Comparison of ENCODE assay signal across 30 cellular contexts in the genomic region with DNA sequence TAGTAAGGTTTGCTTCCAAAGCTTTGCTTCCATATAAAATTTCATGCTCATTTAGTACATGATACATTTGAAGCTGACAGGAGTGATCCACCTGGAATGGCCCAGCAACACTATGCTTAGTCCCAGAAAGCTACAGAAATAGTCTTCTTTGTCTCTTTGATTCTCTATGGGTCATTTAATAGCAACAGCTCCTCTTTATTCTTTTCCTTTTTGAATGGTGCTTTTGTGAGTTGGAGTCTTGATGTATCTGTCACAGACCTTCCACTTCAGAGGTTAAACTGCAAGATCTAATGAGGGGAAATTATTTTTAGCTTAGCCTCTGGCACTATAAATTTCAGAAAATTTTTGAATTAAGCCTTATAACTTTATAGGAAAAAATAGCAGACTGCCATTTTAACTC.
"Had no signal": no experiment of that assay in that cellular context is flagged by ENCODE, and none has a peak within 500 bp of the region (broad histone marks: within the 10 kb centered on the region; RNA-seq: fewer than 3 reads in every experiment).

No MANE protein-coding gene starts in this region.

- H3K9me3 Mint-ChIP-seq: mesothelial cell of epicardium, nephron progenitor cell, type B pancreatic cell had no signal

- H3K27ac Mint-ChIP-seq: immature natural killer cell; mesothelial cell of epicardium; naive B cell; natural killer cell; nephron progenitor cell; stimulated activated effector memory CD8-positive, alpha-beta T cell treated with anti-CD3 and anti-CD28 coated beads, Interleukin-12 subunit alpha, Interleukin-12 subunit beta, amount 100 ng/mL, for 72 hours; stimulated activated naive CD8-positive, alpha-beta T cell treated with anti-CD3 and anti-CD28 coated beads, Interleukin-15, Interleukin-2, amounts not matched to agents 100 ng/mL and 50 ng/mL, for 24 hours; type B pancreatic cell had no signal

- H3K4me3 Mint-ChIP-seq: immature natural killer cell; mesothelial cell of epicardium; naive B cell; natural killer cell; nephron progenitor cell; stimulated activated effector memory CD8-positive, alpha-beta T cell treated with anti-CD3 and anti-CD28 coated beads, Interleukin-12 subunit alpha, Interleukin-12 subunit beta, amount 100 ng/mL, for 72 hours; stimulated activated naive CD8-positive, alpha-beta T cell treated with anti-CD3 and anti-CD28 coated beads, Interleukin-15, Interleukin-2, amounts not matched to agents 100 ng/mL and 50 ng/mL, for 24 hours; type B pancreatic cell had no signal

- H3K4me1 Mint-ChIP-seq: immature natural killer cell; mesothelial cell of epicardium; naive B cell; natural killer cell; stimulated activated effector memory CD8-positive, alpha-beta T cell treated with anti-CD3 and anti-CD28 coated beads, Interleukin-12 subunit alpha, Interleukin-12 subunit beta, amount 100 ng/mL, for 72 hours had no signal

- H3K4me1 ChIP-seq: heart left ventricle, left lung, lower lobe of right lung, pancreas, suprapubic skin, tibial artery, uterus had no signal

- H3K27me3 Mint-ChIP-seq: naive B cell; stimulated activated naive CD8-positive, alpha-beta T cell treated with anti-CD3 and anti-CD28 coated beads, Interleukin-15, Interleukin-2, amounts not matched to agents 100 ng/mL and 50 ng/mL, for 24 hours; type B pancreatic cell had no signal

- DNase-seq: heart left ventricle; hypothalamus; immature natural killer cell; kidney; left colon; left lung; lower lobe of right lung; mammary epithelial cell; mesendoderm; naive B cell; natural killer cell; nephron progenitor cell; nucleus accumbens; pancreas; right cardiac atrium; stimulated activated CD4-positive, alpha-beta T cell treated with anti-CD3 and anti-CD28 coated beads, Interleukin-12 subunit alpha, Interleukin-12 subunit beta, amount 100 ng/mL, for 4 hours; stimulated activated CD4-positive, alpha-beta T cell treated with anti-CD3 and anti-CD28 coated beads, Interleukin-15, amount 100 ng/mL, for 24 hours; stimulated activated CD4-positive, alpha-beta T cell treated with anti-CD3 and anti-CD28 coated beads, Interleukin-2, amount 100 ng/mL, for 24 hours; stimulated activated CD4-positive, alpha-beta T cell treated with anti-CD3 and anti-CD28 coated beads, Interleukin-4, amount 100 ng/mL, for 24 hours; stimulated activated naive CD4-positive, alpha-beta T cell; tibial artery; uterus had no signal

- ATAC-seq: heart left ventricle; left colon; left lung; lower lobe of right lung; natural killer cell; pancreas; right cardiac atrium; sciatic nerve; stimulated activated effector memory CD8-positive, alpha-beta T cell treated with anti-CD3 and anti-CD28 coated beads, Interleukin-12 subunit alpha, Interleukin-12 subunit beta, amount 100 ng/mL, for 72 hours had no signal

- H3K36me3 Mint-ChIP-seq: immature natural killer cell; mesothelial cell of epicardium; naive B cell; natural killer cell; stimulated activated effector memory CD8-positive, alpha-beta T cell treated with anti-CD3 and anti-CD28 coated beads, Interleukin-12 subunit alpha, Interleukin-12 subunit beta, amount 100 ng/mL, for 72 hours; type B pancreatic cell had no signal

- H3K4me3 ChIP-seq: heart left ventricle, left lung, lower lobe of right lung, pancreas, skin epidermis, suprapubic skin, thoracic aorta, tibial artery, uterus had no signal

- H3K36me3 ChIP-seq: heart left ventricle, left lung, lower lobe of right lung, pancreas, suprapubic skin, thoracic aorta, tibial artery, uterus had no signal

- H3K27me3 ChIP-seq: heart left ventricle, left lung, pancreas, suprapubic skin, tibial artery, uterus had no signal

- H3K27ac ChIP-seq: heart left ventricle, left lung, lower lobe of right lung, pancreas, skin epidermis, suprapubic skin, thoracic aorta, tibial artery, uterus had no signal

- H3K9me3 ChIP-seq: heart left ventricle, left lung, lower lobe of right lung, pancreas, suprapubic skin, thoracic aorta, tibial artery, uterus had no signal
